ENCODE assay signal across 21 cellular contexts in genomic region chr18:11053293-11053692, GRCh38.
"Had no signal": no experiment of that assay in that cellular context is flagged by ENCODE, and none has a peak within 500 bp of the region (broad histone marks: within the 10 kb centered on the region; RNA-seq: fewer than 3 reads in every experiment).

No MANE protein-coding gene starts in this region.

- H3K27ac ChIP-seq: HL-60, SJSA1, SK-N-MC had no signal

- DNase-seq: Kasumi-1, KG1, MM.1S, NCI-H1092 treated with DMSO at 0.1 percent for 48 hours, NCI-H1436 treated with DMSO at 0.1 percent for 48 hours, NCI-H1694, NCI-H187 treated with DMSO at 0.1 percent for 48 hours, NCI-H2081 treated with DMSO at 0.1 percent for 48 hours, NCI-H2171 treated with DMSO at 0.1 percent for 48 hours, NCI-H345, NCI-H446 treated with DMSO at 0.1 percent for 48 hours, NCI-H524 treated with DMSO at 0.1 percent for 48 hours, NCI-H69, Right ventricle myocardium superior, RPMI8226, SIG-M5 had no signal

- FAIRE-seq: HTR-8/SVneo, RCC 7860 had no signal

- H3K27me3 ChIP-seq: SJSA1 had no signal

- H3K4me3 ChIP-seq: SJSA1, SK-N-MC had no signal

- H3K9me3 ChIP-seq: SJSA1 had no signal

- H3K36me3 ChIP-seq: SJSA1 had no signal
